In the genomic region with DNA sequence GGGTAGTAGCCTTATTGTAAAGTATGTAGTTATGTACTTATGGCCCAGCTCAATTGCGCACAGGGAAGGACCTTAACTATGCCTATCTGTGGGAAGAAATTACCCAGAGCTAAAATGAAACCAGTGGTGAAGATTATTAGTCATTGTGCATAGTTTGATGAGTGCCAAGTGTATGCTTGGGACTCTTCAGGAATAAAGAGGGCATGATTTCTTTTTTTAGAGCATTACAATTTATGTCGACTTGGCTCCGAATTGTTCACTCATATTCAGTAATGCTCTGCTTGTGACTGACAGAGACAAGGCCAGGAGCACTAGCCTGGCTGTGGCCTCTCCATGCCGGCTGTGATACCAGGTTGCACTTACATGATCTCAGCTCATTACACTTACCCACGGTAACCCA, we compare ENCODE assay signal across 14 cellular contexts.
DNase-seq lines count a peak whose midpoint lies in the region; ATAC-seq and TF ChIP-seq lines count a peak whose summit lies in the region.
"Had no signal": no experiment of that assay in that cellular context is flagged by ENCODE, and none has a peak within 500 bp of the region (broad histone marks: within the 10 kb centered on the region; RNA-seq: fewer than 3 reads in every experiment).

No MANE protein-coding gene starts in this region.

- no peak overlapping the region for H3K27ac Mint-ChIP-seq in nephron progenitor cell
- H3K27ac Mint-ChIP-seq: naive B cell had no signal

- H2BK5ac ChIP-seq in IMR-90 (ENCODE audit: low read depth, low read length, poor library complexity, severe bottlenecking): no peak overlapping the region

- no peaks in the 10 kb centered on the region for H3K9me1 ChIP-seq in IMR-90 (ENCODE audit: insufficient read depth, low read length)

- H4K91ac ChIP-seq in IMR-90 (ENCODE audit: insufficient read depth, low read depth, low read length): no peak overlapping the region

- H4K20me1 ChIP-seq in IMR-90 (ENCODE audit: insufficient read depth, low read length): no peaks in the 10 kb centered on the region

- peak; percentile 52 for DNase-seq in IMR-90
- peak; percentile 42 for DNase-seq in brain microvascular endothelial cell
- DNase-seq in heart right ventricle: peak in 1 of 2 donors; percentile 22
- no peak for DNase-seq in nephron progenitor cell
- DNase-seq in upper lobe of right lung: no peak
- no peak for DNase-seq in NCI-H2081 treated with DMSO at 0.1 percent for 48 hours (lab: John Stamatoyannopoulos, UW)
- DNase-seq: activated CD4-positive, alpha-beta T cell treated with anti-CD3 and anti-CD28 coated beads, Interleukin-2, amount 50 U/mL, for 1 hour; activated effector memory CD4-positive, alpha-beta T cell treated with anti-CD3 and anti-CD28 coated beads, Interleukin-2, amount 50 U/mL, for 16 hours; H7; naive B cell; NCI-H1436; NK-92 treated with Interleukin-12 subunit alpha and Interleukin-12 subunit beta, amount 100 ng/mL, for 24 hours had no signal

- H3K36me3 Mint-ChIP-seq in nephron progenitor cell (ENCODE audit: low read depth): no peaks in the 10 kb centered on the region
- H3K36me3 Mint-ChIP-seq: naive B cell had no signal

- H3K27me3 Mint-ChIP-seq in nephron progenitor cell (ENCODE audit: low read depth, poor library complexity): no peaks in the 10 kb centered on the region

- no peak overlapping the region for H3K4me3 Mint-ChIP-seq in nephron progenitor cell
- H3K4me3 Mint-ChIP-seq: naive B cell had no signal

- intact Hi-C loops in IMR-90 (cut with micrococcal nuclease) (no loop called here), heart right ventricle (cut with DNase I) (loop anchor here in 7 of 10 donors (5.0 to 10.0 kb wide), 7 partner anchors 59 to 284 kb away; partner anchors contain the start of genes CREB5 (in 1 of the 7) and TRIL (in 1 of the 7)), upper lobe of right lung (cut with DNase I) (no loop called here)

- H2BK20ac ChIP-seq in IMR-90 (ENCODE audit: low read depth, low read length): no peak overlapping the region

- no peak overlapping the region for H3K4ac ChIP-seq in IMR-90 (ENCODE audit: low read depth, low read length)

- no peak overlapping the region for H2BK120ac ChIP-seq in IMR-90 (ENCODE audit: low read depth, low read length)

- H3K56ac ChIP-seq in IMR-90 (ENCODE audit: extremely low read depth, insufficient read depth, low read length): no peak overlapping the region

- no peak overlapping the region for H3K18ac ChIP-seq in IMR-90 (ENCODE audit: low read depth, low read length)

- POLR2A ChIA-PET in IMR-90 (lab: Charles Lee; ENCODE audit: unreplicated experiment): no interaction called here

- ATAC-seq in IMR-90 (ENCODE audit: low read depth) (no peak), heart right ventricle (peak in 7 of 8 donors; percentile 5 to 73 (median 50)), upper lobe of right lung (no peak), GM19351 (IDR thresholded peaks at IDR 0.05; ENCODE audit: unreplicated experiment) (no peak)

- H3K9me3 ChIP-seq in IMR-90 (ENCODE audit: control insufficient read depth, insufficient read depth, low read length): no peaks in the 10 kb centered on the region
- H3K9me3 ChIP-seq in heart right ventricle: no peaks in the 10 kb centered on the region
- H3K9me3 ChIP-seq in skeletal muscle tissue (ENCODE audit: control insufficient read depth in 3 of 3, low read length in 3 of 3): no peaks in the 10 kb centered on the region
- H3K9me3 ChIP-seq in upper lobe of right lung: no peaks in the 10 kb centered on the region

- no peaks in the 10 kb centered on the region for H3K27me3 ChIP-seq in IMR-90 (ENCODE audit: control insufficient read depth, insufficient read depth, low read length)
- no peaks in the 10 kb centered on the region for H3K27me3 ChIP-seq in brain microvascular endothelial cell (replicated peaks)
- no peaks in the 10 kb centered on the region for H3K27me3 ChIP-seq in heart right ventricle
- H3K27me3 ChIP-seq in skeletal muscle tissue (ENCODE audit: control insufficient read depth in 3 of 3, insufficient read depth in 3 of 3, low read length in 3 of 3): no peaks in the 10 kb centered on the region
- H3K27me3 ChIP-seq in upper lobe of right lung: no peaks in the 10 kb centered on the region

- H3K4me3 ChIP-seq in IMR-90 (ENCODE audit: insufficient read depth, low read depth, low read length) (no peak overlapping the region), brain microvascular endothelial cell (ENCODE audit: low read depth, low read length) (no peak overlapping the region), heart right ventricle (peak overlapping the region in 6 of 10 donors; percentile 56 to 69 (median 59)), skeletal muscle tissue (ENCODE audit: low read length in 3 of 3) (peak overlapping the region in 2 of 3 donors; percentile 32 to 39), upper lobe of right lung (no peak overlapping the region)

- no peak overlapping the region for H3K4me2 ChIP-seq in IMR-90 (ENCODE audit: low read depth, low read length)

- H3K27ac ChIP-seq in IMR-90 (ENCODE audit: insufficient read depth, low read length) (no peak overlapping the region), brain microvascular endothelial cell (no peak overlapping the region), heart right ventricle (peak overlapping the region in 7 of 10 donors; percentile 27 to 96 (median 90)), skeletal muscle tissue (ENCODE audit: low read depth, low read length) (peak overlapping the region; percentile 75), upper lobe of right lung (no peak overlapping the region)

- H3K36me3 ChIP-seq in IMR-90 (ENCODE audit: control insufficient read depth, insufficient read depth, low read length): no peaks in the 10 kb centered on the region
- H3K36me3 ChIP-seq in brain microvascular endothelial cell (replicated peaks): no peaks in the 10 kb centered on the region
- H3K36me3 ChIP-seq in heart right ventricle: no peaks in the 10 kb centered on the region
- no peaks in the 10 kb centered on the region for H3K36me3 ChIP-seq in skeletal muscle tissue (ENCODE audit: control insufficient read depth in 3 of 3, insufficient read depth in 3 of 3, low read length in 3 of 3)
- H3K36me3 ChIP-seq in upper lobe of right lung: no peaks in the 10 kb centered on the region

- 0 out of 4 replicates have a peak, but pooled peaks cover 4 to 5% of the 10 kb centered on the region in 2 experiments for H3K79me1 ChIP-seq in IMR-90 (ENCODE audit: low read depth in 1 of 2, low read length in 2 of 2)

- no peak for TF ChIP-seq RAD21 in IMR-90 (IDR thresholded peaks at IDR 0.05; ENCODE audit: low read length)

- TF ChIP-seq POLR2A in IMR-90 (IDR thresholded peaks at IDR 0.05; ENCODE audit: low read depth, low read length): no peak

- peaks cover 20% of the 10 kb centered on the region for H3K4me1 Mint-ChIP-seq in nephron progenitor cell
- H3K4me1 Mint-ChIP-seq: naive B cell had no signal

- 100% methylated on average over 1 of the region's 5 CpGs; no CpG with 5 or more reads in 1 of the 2 experiments for WGBS in IMR-90 (ENCODE audit: extremely low coverage in 2 of 2, insufficient read length in 1 of 2), 2 experiments
- 24 to 48% methylated on average over 5 of the region's 5 CpGs for WGBS in heart right ventricle, 2 donors

- H3K9me3 Mint-ChIP-seq in nephron progenitor cell: no peaks in the 10 kb centered on the region
- H3K9me3 Mint-ChIP-seq: naive B cell had no signal

- no peak overlapping the region for H3K23ac ChIP-seq in IMR-90 (ENCODE audit: low read depth, low read length)

- H2AK5ac ChIP-seq in IMR-90 (ENCODE audit: low read depth, low read length): no peak overlapping the region

- no peak overlapping the region for H2BK15ac ChIP-seq in IMR-90 (ENCODE audit: low read depth, low read length)

- H3K9ac ChIP-seq in IMR-90 (ENCODE audit: low read depth, low read length): no peak overlapping the region
- peak overlapping the region; percentile 26 to 46 (median 28) for H3K9ac ChIP-seq in skeletal muscle tissue (ENCODE audit: low read depth in 1 of 3, low read length in 3 of 3)

- H3K4me1 ChIP-seq in IMR-90 (ENCODE audit: control insufficient read depth, insufficient read depth, low read length): peaks cover 4% of the 10 kb centered on the region
- peaks cover 3 to 55% (median 44%) of the 10 kb centered on the region in 9 donors for H3K4me1 ChIP-seq in heart right ventricle
- H3K4me1 ChIP-seq in skeletal muscle tissue (ENCODE audit: control insufficient read depth in 3 of 3, insufficient read depth in 3 of 3, low read length in 3 of 3): peaks cover 28 to 48% (median 28%) of the 10 kb centered on the region in 3 donors
- H3K4me1 ChIP-seq in upper lobe of right lung: peaks cover 27% of the 10 kb centered on the region

- H2AK9ac ChIP-seq in IMR-90 (replicated peaks; ENCODE audit: low read depth, low read length, poor library complexity): no peak overlapping the region

- BruUV-seq in IMR-90 (replicated peaks; lab: Mats Ljungman, UMichigan): no TSS peak

- 0 out of 2 replicates have a peak overlapping the region, but pooled peaks have one; percentile 36 for H3K14ac ChIP-seq in IMR-90 (replicated peaks; ENCODE audit: low read depth, low read length)

- H2AFZ ChIP-seq in IMR-90 (replicated peaks; ENCODE audit: low read length, poor library complexity): no peak overlapping the region

- in situ Hi-C loops in IMR-90 (cut with MboI; ENCODE audit: low sequenced_read_pairs): no loop called here
- in situ Hi-C loops in brain microvascular endothelial cell (cut with HindIII; ENCODE audit: low pct_ligation_motif_present, low sequenced_read_pairs): no loop called here

- H4K5ac ChIP-seq in IMR-90 (ENCODE audit: low read depth, low read length): no peak overlapping the region

- no peak for TF ChIP-seq CTCF in IMR-90 (conservative IDR thresholded peaks at IDR 0.05; ENCODE audit: low read depth, low read length)
- TF ChIP-seq CTCF in brain microvascular endothelial cell (IDR thresholded peaks at IDR 0.05; ENCODE audit: low read depth, low read length, missing control alignments): no peak
- TF ChIP-seq CTCF in heart right ventricle (IDR thresholded peaks at IDR 0.05): no peak
- no peak for TF ChIP-seq CTCF in nephron progenitor cell (IDR thresholded peaks at IDR 0.05)
- no peak for TF ChIP-seq CTCF in upper lobe of right lung (IDR thresholded peaks at IDR 0.05)

- CTCF ChIA-PET in IMR-90 (lab: Yijun Ruan, JAX): no interaction called here

- dilution Hi-C loops in IMR-90 (cut with HindIII; ENCODE audit: low sequenced_read_pairs, unreplicated experiment): no loop called here

- no peak overlapping the region for H4K8ac ChIP-seq in IMR-90 (ENCODE audit: low read depth in 2 of 2, low read length in 2 of 2)

TF ChIP-seq in IMR-90, 13 proteins besides CTCF, POLR2A, EP300 and RAD21 (continues in another document):
- TF ChIP-seq RCOR1 (IDR thresholded peaks at IDR 0.05; ENCODE audit: insufficient replicate concordance, low read length) (no peak), MXI1 (IDR thresholded peaks at IDR 0.05; ENCODE audit: borderline replicate concordance, low read depth, low read length) (no peak), RFX5 (IDR thresholded peaks at IDR 0.05; ENCODE audit: low read depth, low read length) (no peak), CHD1 (IDR thresholded peaks at IDR 0.05; ENCODE audit: low read depth, low read length) (no peak), CEBPB (IDR thresholded peaks at IDR 0.05; ENCODE audit: low read depth, low read length) (no peak)

Comparison
In these comparisons a context has a peak if more than half of its experiments do, and no peak if none do; other contexts are left out.
1. ATAC-seq: peak in heart right ventricle (7 of 8); none in IMR-90 (single experiment), upper lobe of right lung (single experiment) and GM19351 (single experiment).
2. DNase-seq: peak in IMR-90 (single experiment) and brain microvascular endothelial cell (single experiment); none in nephron progenitor cell (single experiment), upper lobe of right lung (single experiment) and NCI-H2081 treated with DMSO at 0.1 percent for 48 hours (single experiment).
3. H3K27ac ChIP-seq: peak in heart right ventricle (7 of 10) and skeletal muscle tissue (single experiment); none in IMR-90 (single experiment), brain microvascular endothelial cell (single experiment) and upper lobe of right lung (single experiment).
4. H3K4me3 ChIP-seq: peak in heart right ventricle (6 of 10) and skeletal muscle tissue (2 of 3); none in IMR-90 (single experiment), brain microvascular endothelial cell (single experiment) and upper lobe of right lung (single experiment).
5. intact Hi-C loops: an anchor here in heart right ventricle (5.0 to 10.0 kb wide); none called in IMR-90 and upper lobe of right lung.